ENCODE assay signal across 1 cellular context in genomic region chr3:12893247-12893646, GRCh38.
TF ChIP-seq lines count a peak whose summit lies in the region.

No MANE protein-coding gene starts in this region.

TF ChIP-seq in GM12878, 131 proteins besides CTCF, POLR2A, EP300 and RAD21:
- no peak for TF ChIP-seq RCOR1 (conservative IDR thresholded peaks at IDR 0.05; ENCODE audit: low read depth, low read length)
- no peak for TF ChIP-seq SMAD1 (IDR thresholded peaks at IDR 0.05; ENCODE audit: low read depth, partially characterized antibody)
- TF ChIP-seq WRNIP1 (IDR thresholded peaks at IDR 0.05; ENCODE audit: borderline replicate concordance, low read depth, low read length), result no peak
- TF ChIP-seq BACH1 (IDR thresholded peaks at IDR 0.05; ENCODE audit: borderline replicate concordance), result no peak
- no peak for TF ChIP-seq SUZ12 (IDR thresholded peaks at IDR 0.05; ENCODE audit: unreplicated experiment)
- no peak for TF ChIP-seq IRF5 (IDR thresholded peaks at IDR 0.05; ENCODE audit: borderline replicate concordance)
- no peak for TF ChIP-seq ESRRA (IDR thresholded peaks at IDR 0.05; ENCODE audit: low read length)
- TF ChIP-seq SREBF1 (IDR thresholded peaks at IDR 0.05; ENCODE audit: low read length), result no peak
- TF ChIP-seq MEF2B (IDR thresholded peaks at IDR 0.05; ENCODE audit: partially characterized antibody, poor library complexity, severe bottlenecking), result no peak
- TF ChIP-seq CREM (IDR thresholded peaks at IDR 0.05; ENCODE audit: low read depth), result no peak
- no peak for TF ChIP-seq ZBTB40 (IDR thresholded peaks at IDR 0.05; ENCODE audit: borderline replicate concordance)
- TF ChIP-seq NFXL1 (IDR thresholded peaks at IDR 0.05; ENCODE audit: borderline replicate concordance), result no peak
- TF ChIP-seq PML (IDR thresholded peaks at IDR 0.05; ENCODE audit: low read length), result no peak
- TF ChIP-seq TAF1 (IDR thresholded peaks at IDR 0.05; ENCODE audit: borderline replicate concordance, low read depth, low read length), result no peak
- TF ChIP-seq CHD4 (IDR thresholded peaks at IDR 0.05), result no peak
